Comparison of ENCODE assay signal across 23 cellular contexts in genomic region chr2:164664070-164664469, GRCh38. TPM values are rescaled to one million over a fixed set of nuclear protein-coding genes. Genes with fewer than 3 reads are reported as not detected.
"Had no signal": no experiment of that assay in that cellular context is flagged by ENCODE, and none has a peak within 500 bp of the region (broad histone marks: within the 10 kb centered on the region; RNA-seq: fewer than 3 reads in every experiment).

No MANE protein-coding gene starts in this region.

- H3K4me1 ChIP-seq: foreskin keratinocyte, left lung, lower lobe of right lung had no signal

- DNase-seq: dermis blood vessel endothelial cell; dorsolateral prefrontal cortex; effector CD4-positive, alpha-beta T cell; effector memory CD4-positive, alpha-beta T cell; foreskin keratinocyte; heart left ventricle; hypothalamus; left cardiac atrium; left lung; left ventricle myocardium superior; lower lobe of right lung; mesenchymal stem cell; mucosa of descending colon; naive B cell; naive thymus-derived CD8-positive, alpha-beta T cell had no signal

- FAIRE-seq: endothelial cell of umbilical vein, frontal cortex, islet of Langerhans, keratinocyte had no signal

- H3K27ac ChIP-seq: coronary artery, dorsolateral prefrontal cortex, esophagus muscularis mucosa, foreskin keratinocyte, gastroesophageal sphincter, heart left ventricle, hepatocyte, left lung, lower lobe of right lung had no signal

- H3K4me3 ChIP-seq: coronary artery, dorsolateral prefrontal cortex, esophagus muscularis mucosa, gastroesophageal sphincter, heart left ventricle, hepatocyte, left lung, lower lobe of right lung, mucosa of descending colon had no signal

- ATAC-seq: foreskin keratinocyte; gastroesophageal sphincter; heart left ventricle; left cardiac atrium; left lung; left ventricle myocardium superior; lower lobe of right lung; mucosa of descending colon; naive thymus-derived CD8-positive, alpha-beta T cell had no signal

- H3K9me3 ChIP-seq: esophagus muscularis mucosa, gastroesophageal sphincter, heart left ventricle, left lung, lower lobe of right lung, mucosa of descending colon had no signal

- H3K4me2 ChIP-seq: hepatocyte had no signal

RNA-seq across cellular contexts. Expression of gene GRB14, which starts 42.8 kb away (rescaled TPM):
- polyA plus RNA-seq: naive thymus-derived CD8-positive, alpha-beta T cell had no signal
